23 cellular contexts compared by ENCODE assay signal in the genomic region with DNA sequence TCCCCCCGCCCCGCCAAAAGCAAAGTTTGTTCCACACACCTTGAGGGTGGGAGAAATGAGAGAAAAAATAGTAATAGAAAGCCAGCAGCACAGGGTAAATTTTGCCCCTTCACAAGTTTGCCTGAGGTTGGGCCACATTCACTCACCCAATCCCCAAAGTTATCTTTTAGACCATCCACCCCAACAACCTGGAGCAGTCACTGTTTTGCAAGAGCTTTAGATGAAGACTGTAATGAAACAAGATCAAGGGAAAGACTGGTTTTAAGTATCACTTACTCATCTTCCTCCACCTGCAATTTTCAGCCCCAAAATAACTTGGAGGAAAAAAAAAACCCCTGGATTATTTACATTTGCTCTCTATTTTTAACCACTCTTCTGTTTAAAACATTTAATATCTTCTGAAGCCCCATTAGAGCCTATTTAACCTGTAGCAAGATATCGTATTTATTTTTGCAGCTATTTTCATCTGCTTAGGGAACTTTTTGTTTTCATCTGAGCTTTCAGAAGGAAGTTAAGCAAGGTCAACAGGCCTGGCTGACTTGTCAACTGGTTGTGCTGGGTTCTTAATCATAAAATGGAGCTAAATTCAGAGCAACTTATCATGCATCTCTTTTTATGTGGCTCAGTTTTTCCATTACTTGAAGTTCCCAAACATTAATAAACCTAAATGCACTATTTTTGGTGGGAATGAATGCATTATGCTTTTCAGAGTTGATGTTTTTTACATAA. TPM values are rescaled to one million over a fixed set of nuclear protein-coding genes. Genes with fewer than 3 reads are reported as not detected.
A peak's percentile ranks its signal among the peaks of the same experiment; 100 is the strongest.
DNase-seq lines count a peak whose midpoint lies in the region; ATAC-seq and TF ChIP-seq lines count a peak whose summit lies in the region.
"Had no signal": no experiment of that assay in that cellular context is flagged by ENCODE, and none has a peak within 500 bp of the region (broad histone marks: within the 10 kb centered on the region; RNA-seq: fewer than 3 reads in every experiment).

No MANE protein-coding gene starts in this region.

- H2AFZ ChIP-seq in OCI-LY1 (ENCODE audit: low read length), result no peak overlapping the region; the same call in 1 of the 2 replicates

- H3K4me1 Mint-ChIP-seq in activated CD4-positive, alpha-beta T cell treated with anti-CD3 and anti-CD28 coated beads, Interleukin-2, amount 10 ng/mL, durations not matched to agents 24 days and 14 days, result peaks cover 12% of the 10 kb centered on the region
- peaks cover 10% of the 10 kb centered on the region for H3K4me1 Mint-ChIP-seq in activated CD4-positive, alpha-beta T cell treated with anti-CD3 and anti-CD28 coated beads for 36 hours

- ATAC-seq in activated CD4-positive, alpha-beta T cell treated with anti-CD3 and anti-CD28 coated beads for 36 hours, result no peak
- no peak for ATAC-seq in HG03571 (IDR thresholded peaks at IDR 0.05; ENCODE audit: unreplicated experiment)
- ATAC-seq: activated CD4-positive, CD25-positive, alpha-beta regulatory T cell treated with anti-CD3 and anti-CD28 coated beads, Interleukin-2, amount 50 U/mL, for 24 hours had no signal

- H3K4me2 ChIP-seq in OCI-LY1 (ENCODE audit: low read length), result no peak overlapping the region

- intact Hi-C loops in activated CD4-positive, alpha-beta T cell treated with anti-CD3 and anti-CD28 coated beads, Interleukin-2, amount 10 ng/mL, durations not matched to agents 24 days and 14 days (cut with micrococcal nuclease), result loop anchor here (1.0 kb wide), 1 partner anchor 16 kb away; no protein-coding TSS in a partner anchor
- intact Hi-C loops in activated CD4-positive, alpha-beta T cell treated with anti-CD3 and anti-CD28 coated beads for 36 hours (cut with DNase I, micrococcal nuclease), result no loop called here
- intact Hi-C loops in esophagus squamous epithelium (cut with DNase I) (no loop called here), uterus (cut with DNase I; ENCODE audit: low total_unique reads) (loop anchor here (10.0 kb wide), 1 partner anchor 75 kb away; no protein-coding TSS in a partner anchor), sigmoid colon (cut with DNase I) (no loop called here)

- no peak overlapping the region for H3K9ac ChIP-seq in OCI-LY1 (ENCODE audit: low read length)

- H3K9me3 Mint-ChIP-seq in activated CD4-positive, alpha-beta T cell treated with anti-CD3 and anti-CD28 coated beads, Interleukin-2, amount 10 ng/mL, durations not matched to agents 24 days and 14 days, result no peaks in the 10 kb centered on the region
- H3K9me3 Mint-ChIP-seq in activated CD4-positive, alpha-beta T cell treated with anti-CD3 and anti-CD28 coated beads for 36 hours (ENCODE audit: low read depth), result no peaks in the 10 kb centered on the region
- H3K9me3 Mint-ChIP-seq: activated naive CD8-positive, alpha-beta T cell treated with anti-CD3 and anti-CD28 coated beads, Interleukin-2, amount 10 ng/mL, durations not matched to agents 7 days and 5 days; activated T-cell treated with anti-CD3 and anti-CD28 coated beads, Interleukin-2, amount 50 U/mL, for 4 hours had no signal

- no peaks in the 10 kb centered on the region for H4K20me1 ChIP-seq in OCI-LY1 (ENCODE audit: insufficient read depth, low read length)

- H3K4me3 ChIP-seq in OCI-LY1 (ENCODE audit: low read depth, low read length, poor library complexity, severe bottlenecking) (no peak overlapping the region), esophagus squamous epithelium (no peak overlapping the region), uterus (no peak overlapping the region), sigmoid colon (no peak overlapping the region)
- H3K4me3 ChIP-seq: colonic mucosa, tibial nerve had no signal

- H3K4me3 Mint-ChIP-seq in activated CD4-positive, alpha-beta T cell treated with anti-CD3 and anti-CD28 coated beads, Interleukin-2, amount 10 ng/mL, durations not matched to agents 24 days and 14 days, result no peak overlapping the region
- H3K4me3 Mint-ChIP-seq in activated CD4-positive, alpha-beta T cell treated with anti-CD3 and anti-CD28 coated beads for 36 hours, result no peak overlapping the region
- H3K4me3 Mint-ChIP-seq: activated naive CD8-positive, alpha-beta T cell treated with anti-CD3 and anti-CD28 coated beads, Interleukin-2, amount 10 ng/mL, durations not matched to agents 7 days and 5 days; activated T-cell treated with anti-CD3 and anti-CD28 coated beads, Interleukin-2, amount 50 U/mL, for 4 hours; endodermal cell had no signal

- DNase-seq in activated CD4-positive, alpha-beta T cell treated with anti-CD3 and anti-CD28 coated beads, Interleukin-2, amount 10 ng/mL, durations not matched to agents 24 days and 14 days, result no peak
- DNase-seq in activated CD4-positive, alpha-beta T cell treated with anti-CD3 and anti-CD28 coated beads for 36 hours, result no peak
- DNase-seq in esophagus squamous epithelium (lab: John Stamatoyannopoulos, UW) (no peak), uterus (peak in 1 of 2 donors; percentile 34), sigmoid colon (no peak), NCI-H1694 treated with DMSO at 0.1 percent for 48 hours (lab: John Stamatoyannopoulos, UW) (no peak)
- DNase-seq: activated naive CD8-positive, alpha-beta T cell treated with anti-CD3 and anti-CD28 coated beads, Interleukin-2, amount 10 ng/mL, durations not matched to agents 7 days and 5 days; activated T-cell treated with anti-CD3 and anti-CD28 coated beads, Interleukin-2, amount 50 U/mL, for 4 hours; Caco-2; colonic mucosa; EL; endodermal cell; kidney glomerular epithelial cell; NCI-H1417; NCI-H524; nucleus accumbens; Right ventricle myocardium superior; stimulated activated CD4-positive, alpha-beta T cell treated with anti-CD3 and anti-CD28 coated beads, Interleukin-2, amount 100 ng/mL, for 48 hours; stimulated activated naive CD4-positive, alpha-beta T cell had no signal

- no peaks in the 10 kb centered on the region for H3K9me3 ChIP-seq in OCI-LY1 (ENCODE audit: low read length)
- H3K9me3 ChIP-seq in esophagus squamous epithelium, result no peaks in the 10 kb centered on the region
- no peaks in the 10 kb centered on the region for H3K9me3 ChIP-seq in uterus
- H3K9me3 ChIP-seq in sigmoid colon, result no peaks in the 10 kb centered on the region
- H3K9me3 ChIP-seq: Caco-2, colonic mucosa, tibial nerve had no signal

- TF ChIP-seq CTCF in OCI-LY1 (IDR thresholded peaks at IDR 0.05; ENCODE audit: low read length) (no peak), esophagus squamous epithelium (IDR thresholded peaks at IDR 0.05) (no peak), uterus (IDR thresholded peaks at IDR 0.05) (no peak), sigmoid colon (IDR thresholded peaks at IDR 0.05) (no peak)

- H3K36me3 ChIP-seq in OCI-LY1 (ENCODE audit: insufficient read depth, low read length), result no peaks in the 10 kb centered on the region
- no peaks in the 10 kb centered on the region for H3K36me3 ChIP-seq in esophagus squamous epithelium
- no peaks in the 10 kb centered on the region for H3K36me3 ChIP-seq in uterus
- no peaks in the 10 kb centered on the region for H3K36me3 ChIP-seq in sigmoid colon
- H3K36me3 ChIP-seq: colonic mucosa, tibial nerve had no signal

- POLR2A ChIA-PET in activated CD4-positive, alpha-beta T cell treated with anti-CD3 and anti-CD28 coated beads for 36 hours (lab: Charles Lee), result no interaction called here

- peak overlapping the region; percentile 70 for H3K27ac Mint-ChIP-seq in activated CD4-positive, alpha-beta T cell treated with anti-CD3 and anti-CD28 coated beads, Interleukin-2, amount 10 ng/mL, durations not matched to agents 24 days and 14 days
- no peak overlapping the region for H3K27ac Mint-ChIP-seq in activated CD4-positive, alpha-beta T cell treated with anti-CD3 and anti-CD28 coated beads for 36 hours
- H3K27ac Mint-ChIP-seq: activated naive CD8-positive, alpha-beta T cell treated with anti-CD3 and anti-CD28 coated beads, Interleukin-2, amount 10 ng/mL, durations not matched to agents 7 days and 5 days; endodermal cell had no signal

- 63 to 79% methylated on average over 3 of the region's 3 CpGs for WGBS in esophagus squamous epithelium, 2 donors
- WGBS in sigmoid colon, 2 donors, result 80 to 92% methylated on average over 3 of the region's 3 CpGs

- TF ChIP-seq EP300 in sigmoid colon (IDR thresholded peaks at IDR 0.05), result no peak

- H3K4me1 ChIP-seq in OCI-LY1 (ENCODE audit: insufficient read depth, low read length, severe bottlenecking) (peaks cover 33% of the 10 kb centered on the region), esophagus squamous epithelium (peaks cover 0 to 41% (median 0%) of the 10 kb centered on the region in 3 donors), uterus (no peaks in the 10 kb centered on the region), sigmoid colon (peaks cover 0 to 11% (median 8%) of the 10 kb centered on the region in 4 donors)
- H3K4me1 ChIP-seq: Caco-2, colonic mucosa had no signal

- H3K27me3 Mint-ChIP-seq in activated CD4-positive, alpha-beta T cell treated with anti-CD3 and anti-CD28 coated beads, Interleukin-2, amount 10 ng/mL, durations not matched to agents 24 days and 14 days, result no peaks in the 10 kb centered on the region
- no peaks in the 10 kb centered on the region for H3K27me3 Mint-ChIP-seq in activated CD4-positive, alpha-beta T cell treated with anti-CD3 and anti-CD28 coated beads for 36 hours
- H3K27me3 Mint-ChIP-seq: activated naive CD8-positive, alpha-beta T cell treated with anti-CD3 and anti-CD28 coated beads, Interleukin-2, amount 10 ng/mL, durations not matched to agents 7 days and 5 days had no signal

- CTCF ChIA-PET in activated CD4-positive, alpha-beta T cell treated with anti-CD3 and anti-CD28 coated beads for 36 hours (lab: Charles Lee), result interaction anchor here (0.6 kb wide), 1 partner anchor 621 kb away, joined by 3 read pairs; no protein-coding TSS in a partner anchor

- H3K27ac ChIP-seq in OCI-LY1 (ENCODE audit: low read depth, low read length, poor library complexity, severe bottlenecking) (peak overlapping the region; percentile 31), esophagus squamous epithelium (peak overlapping the region in 3 of 4 donors; percentile 5 to 59 (median 16)), uterus (peak overlapping the region; percentile 69 to 79), sigmoid colon (peak overlapping the region in 2 of 4 donors; percentile 19 to 20)
- H3K27ac ChIP-seq: colonic mucosa, tibial nerve had no signal

- no peaks in the 10 kb centered on the region for H3K79me2 ChIP-seq in OCI-LY1 (ENCODE audit: insufficient read depth, low read length)

- no peak for TF ChIP-seq POLR2A in esophagus squamous epithelium (IDR thresholded peaks at IDR 0.05)
- TF ChIP-seq POLR2A in uterus (IDR thresholded peaks at IDR 0.05), result no peak
- no peak for TF ChIP-seq POLR2A in sigmoid colon (IDR thresholded peaks at IDR 0.05)

- H3K9me2 ChIP-seq in OCI-LY1 (ENCODE audit: low read depth, low read length), result no peaks in the 10 kb centered on the region

- no peaks in the 10 kb centered on the region for H3K36me3 Mint-ChIP-seq in activated CD4-positive, alpha-beta T cell treated with anti-CD3 and anti-CD28 coated beads, Interleukin-2, amount 10 ng/mL, durations not matched to agents 24 days and 14 days (ENCODE audit: low read depth)
- H3K36me3 Mint-ChIP-seq in activated CD4-positive, alpha-beta T cell treated with anti-CD3 and anti-CD28 coated beads for 36 hours (ENCODE audit: low read depth), result no peaks in the 10 kb centered on the region
- H3K36me3 Mint-ChIP-seq: activated naive CD8-positive, alpha-beta T cell treated with anti-CD3 and anti-CD28 coated beads, Interleukin-2, amount 10 ng/mL, durations not matched to agents 7 days and 5 days had no signal

- H3K27me3 ChIP-seq in OCI-LY1 (ENCODE audit: insufficient read depth, low read length) (no peaks in the 10 kb centered on the region), esophagus squamous epithelium (no peaks in the 10 kb centered on the region), uterus (no peaks in the 10 kb centered on the region), sigmoid colon (no peaks in the 10 kb centered on the region)
- H3K27me3 ChIP-seq: colonic mucosa, tibial nerve had no signal

- H3F3A ChIP-seq in OCI-LY1 (ENCODE audit: insufficient read depth, low read length), result no peaks in the 10 kb centered on the region

RNA-seq across cellular contexts. Expression of a gene that starts 24.6 kb away (rescaled TPM):
- total RNA-seq in activated CD4-positive, alpha-beta T cell treated with anti-CD3 and anti-CD28 coated beads, Interleukin-2, amount 10 ng/mL, durations not matched to agents 24 days and 14 days, result 20.0 and 25.5 TPM in 2 replicates
- total RNA-seq in activated CD4-positive, alpha-beta T cell treated with anti-CD3 and anti-CD28 coated beads for 36 hours, result 10 to 100 TPM; 21.2 to 24.2 TPM
- total RNA-seq in esophagus squamous epithelium (10 to 100 TPM; 17.5 to 24.2 (median 21.8) TPM), uterus (100 to 1,000 TPM in 1 of 4 donors, 10 to 100 TPM in 3; 15.4 to 121 (median 47.7) TPM), sigmoid colon (10 to 100 TPM; 16.1 to 25.8 (median 19.5) TPM)
- polyA plus RNA-seq in sigmoid colon, result 10 to 100 TPM in 1 of 3 donors, 1 to 10 TPM in 2; 6.5 to 10.8 (median 8.7) TPM

Comparison
In these comparisons a context has a peak if more than half of its experiments do, and no peak if none do; other contexts are left out.
1. intact Hi-C loops: an anchor here in activated CD4-positive, alpha-beta T cell treated with anti-CD3 and anti-CD28 coated beads, Interleukin-2, amount 10 ng/mL, durations not matched to agents 24 days and 14 days (1.0 kb wide) and uterus (10.0 kb wide); none called in activated CD4-positive, alpha-beta T cell treated with anti-CD3 and anti-CD28 coated beads for 36 hours, esophagus squamous epithelium and sigmoid colon.